In the genomic region with DNA sequence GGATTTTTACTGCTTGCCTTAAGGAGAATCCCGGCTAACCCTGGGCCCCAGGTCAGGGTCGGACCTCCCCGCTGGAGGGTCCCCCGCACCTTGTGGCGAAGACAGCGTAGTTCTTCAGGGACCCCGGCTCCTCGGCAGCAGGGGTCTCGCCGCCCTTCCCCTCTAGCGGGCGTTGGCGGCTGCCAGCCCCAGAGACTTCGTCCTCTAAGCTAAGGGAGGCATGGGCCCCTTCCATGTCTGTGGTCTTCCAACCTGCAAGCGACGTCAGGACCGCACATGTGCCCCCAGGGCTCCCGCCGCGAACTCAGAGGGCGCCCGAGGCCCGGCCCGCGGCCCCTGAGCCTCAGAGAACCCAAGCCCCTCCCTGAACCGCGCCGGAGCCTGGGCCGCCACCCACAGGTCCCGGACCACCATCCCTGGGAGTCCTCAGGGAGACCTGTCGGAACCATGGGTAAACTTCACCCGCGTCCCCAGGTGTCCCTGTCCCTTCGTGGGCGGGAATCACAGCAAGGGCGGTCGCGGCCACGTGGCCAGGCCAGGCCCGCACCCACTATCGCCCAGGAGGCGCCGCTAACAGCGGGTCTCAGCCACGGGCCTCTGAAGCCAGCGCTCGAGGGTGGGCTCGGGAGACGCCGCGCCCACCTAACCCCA, we compare ENCODE assay signal across 6 cellular contexts. TPM values are rescaled to one million over a fixed set of nuclear protein-coding genes. Genes with fewer than 3 reads are reported as not detected.
DNase-seq lines count a peak whose midpoint lies in the region; ATAC-seq and TF ChIP-seq lines count a peak whose summit lies in the region.

No MANE protein-coding gene starts in this region.

- peaks cover 4% of the 10 kb centered on the region; the same call in 1 of the 2 replicates for H3K4me1 ChIP-seq in BE2C

- no peaks in the 10 kb centered on the region for H3K27me3 ChIP-seq in BE2C

- peak overlapping the region; percentile 15; the same call in 1 of the 2 replicates for H3K4me3 ChIP-seq in BE2C (ENCODE audit: low read depth, low read length)

- H3K36me3 Mint-ChIP-seq in activated T-helper 2 cell treated with anti-CD3 and anti-CD28 coated beads, Interferon-gamma antibody, Interleukin-2, Interleukin-4, amounts not matched to agents 10 μg/mL and 5 μg/mL and 100 μg/mL, durations not matched to agents 14 hours and 24 hours and 36 hours (ENCODE audit: low read depth): peaks cover 51% of the 10 kb centered on the region
- H3K36me3 Mint-ChIP-seq in memory B cell: peaks cover 4% of the 10 kb centered on the region

- no peak overlapping the region for H3K27ac Mint-ChIP-seq in activated T-helper 2 cell treated with anti-CD3 and anti-CD28 coated beads, Interferon-gamma antibody, Interleukin-2, Interleukin-4, amounts not matched to agents 10 μg/mL and 5 μg/mL and 100 μg/mL, durations not matched to agents 14 hours and 24 hours and 36 hours
- no peak overlapping the region for H3K27ac Mint-ChIP-seq in memory B cell

- DNase-seq in BE2C: peak; percentile 12
- no peak for DNase-seq in activated T-helper 2 cell treated with anti-CD3 and anti-CD28 coated beads, Interferon-gamma antibody, Interleukin-2, Interleukin-4, amounts not matched to agents 10 μg/mL and 5 μg/mL and 100 μg/mL, durations not matched to agents 14 hours and 24 hours and 36 hours (ENCODE audit: low spot score)
- DNase-seq in memory B cell (ENCODE audit: low spot score in 2 of 2): no peak
- DNase-seq in effector CD4-positive, alpha-beta T cell: no peak

- ATAC-seq in memory B cell (ENCODE audit: low read depth): no peak
- ATAC-seq in HG03354 (IDR thresholded peaks at IDR 0.05; ENCODE audit: poor library complexity, severe bottlenecking, unreplicated experiment): no peak
- ATAC-seq in GM21786 (IDR thresholded peaks at IDR 0.05; ENCODE audit: unreplicated experiment): no peak

- intact Hi-C loops in activated T-helper 2 cell treated with anti-CD3 and anti-CD28 coated beads, Interferon-gamma antibody, Interleukin-2, Interleukin-4, amounts not matched to agents 10 μg/mL and 5 μg/mL and 100 μg/mL, durations not matched to agents 14 hours and 24 hours and 36 hours (cut with micrococcal nuclease): no loop called here

- peak overlapping the region; percentile 23 for H3K4me3 Mint-ChIP-seq in activated T-helper 2 cell treated with anti-CD3 and anti-CD28 coated beads, Interferon-gamma antibody, Interleukin-2, Interleukin-4, amounts not matched to agents 10 μg/mL and 5 μg/mL and 100 μg/mL, durations not matched to agents 14 hours and 24 hours and 36 hours (ENCODE audit: low read depth)
- peak overlapping the region; percentile 14 for H3K4me3 Mint-ChIP-seq in memory B cell

- no peaks in the 10 kb centered on the region for H3K9me3 Mint-ChIP-seq in activated T-helper 2 cell treated with anti-CD3 and anti-CD28 coated beads, Interferon-gamma antibody, Interleukin-2, Interleukin-4, amounts not matched to agents 10 μg/mL and 5 μg/mL and 100 μg/mL, durations not matched to agents 14 hours and 24 hours and 36 hours
- no peaks in the 10 kb centered on the region for H3K9me3 Mint-ChIP-seq in memory B cell

- H3K27me3 Mint-ChIP-seq in activated T-helper 2 cell treated with anti-CD3 and anti-CD28 coated beads, Interferon-gamma antibody, Interleukin-2, Interleukin-4, amounts not matched to agents 10 μg/mL and 5 μg/mL and 100 μg/mL, durations not matched to agents 14 hours and 24 hours and 36 hours (ENCODE audit: low read depth): no peaks in the 10 kb centered on the region
- no peaks in the 10 kb centered on the region for H3K27me3 Mint-ChIP-seq in memory B cell

- peaks cover 31% of the 10 kb centered on the region for H3K4me1 Mint-ChIP-seq in activated T-helper 2 cell treated with anti-CD3 and anti-CD28 coated beads, Interferon-gamma antibody, Interleukin-2, Interleukin-4, amounts not matched to agents 10 μg/mL and 5 μg/mL and 100 μg/mL, durations not matched to agents 14 hours and 24 hours and 36 hours (ENCODE audit: low read depth)
- H3K4me1 Mint-ChIP-seq in memory B cell: peaks cover 26% of the 10 kb centered on the region

- no peaks in the 10 kb centered on the region; the same call in 1 of the 2 replicates for H3K9me3 ChIP-seq in BE2C

- no peak for TF ChIP-seq CTCF in BE2C (IDR thresholded peaks at IDR 0.05; ENCODE audit: low read depth, low read length)

- peaks cover 12% of the 10 kb centered on the region for H3K36me3 ChIP-seq in BE2C

RNA-seq across cellular contexts. Expression of a gene that starts 0.6 kb away (rescaled TPM):
- 4.5 TPM for polyA plus RNA-seq in BE2C (2012; ENCODE audit: insufficient read depth, insufficient read length, low read depth)
- 23.7 and 25.1 TPM in 2 replicates for total RNA-seq in activated T-helper 2 cell treated with anti-CD3 and anti-CD28 coated beads, Interferon-gamma antibody, Interleukin-2, Interleukin-4, amounts not matched to agents 10 μg/mL and 5 μg/mL and 100 μg/mL, durations not matched to agents 14 hours and 24 hours and 36 hours

RNA-seq across cellular contexts. Expression of a gene that starts 2.9 kb away (rescaled TPM):
- polyA plus RNA-seq in BE2C (2012; ENCODE audit: insufficient read depth, insufficient read length, low read depth): 14.7 TPM
- total RNA-seq in activated T-helper 2 cell treated with anti-CD3 and anti-CD28 coated beads, Interferon-gamma antibody, Interleukin-2, Interleukin-4, amounts not matched to agents 10 μg/mL and 5 μg/mL and 100 μg/mL, durations not matched to agents 14 hours and 24 hours and 36 hours: 4.8 and 6.5 TPM in 2 replicates

RNA-seq across cellular contexts. Expression of a gene that starts 11.1 kb away (rescaled TPM):
- 44.6 TPM for polyA plus RNA-seq in BE2C (2012; ENCODE audit: insufficient read depth, insufficient read length, low read depth)
- total RNA-seq in activated T-helper 2 cell treated with anti-CD3 and anti-CD28 coated beads, Interferon-gamma antibody, Interleukin-2, Interleukin-4, amounts not matched to agents 10 μg/mL and 5 μg/mL and 100 μg/mL, durations not matched to agents 14 hours and 24 hours and 36 hours: 67.3 and 71.3 TPM in 2 replicates

RNA-seq across cellular contexts. Expression of a gene that starts 29.3 kb away (rescaled TPM):
- polyA plus RNA-seq in BE2C (2012; ENCODE audit: insufficient read depth, insufficient read length, low read depth): 80.2 TPM
- 49.6 and 51.1 TPM in 2 replicates for total RNA-seq in activated T-helper 2 cell treated with anti-CD3 and anti-CD28 coated beads, Interferon-gamma antibody, Interleukin-2, Interleukin-4, amounts not matched to agents 10 μg/mL and 5 μg/mL and 100 μg/mL, durations not matched to agents 14 hours and 24 hours and 36 hours
